In the genomic region with DNA sequence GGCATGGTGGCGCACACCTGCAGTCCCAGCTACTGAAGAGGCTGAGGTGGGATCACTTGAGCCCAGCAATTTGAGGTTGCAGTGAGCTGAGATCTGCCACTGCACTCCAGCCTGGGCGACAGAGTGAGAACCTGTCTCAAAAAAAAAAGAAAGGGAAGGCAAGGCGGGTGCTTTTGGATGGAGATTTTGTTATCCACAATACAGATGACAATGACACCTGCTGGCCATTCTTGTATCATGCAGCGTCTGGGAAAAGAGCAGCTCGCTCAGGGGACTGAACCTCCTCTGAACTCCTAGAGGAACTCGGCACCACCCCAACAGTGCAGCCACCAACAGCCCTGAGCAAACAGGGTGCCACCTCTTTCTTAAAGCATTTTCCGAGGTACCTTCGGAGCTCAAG, we compare ENCODE assay signal across 8 cellular contexts. TPM values are rescaled to one million over a fixed set of nuclear protein-coding genes. Genes with fewer than 3 reads are reported as not detected.
DNase-seq lines count a peak whose midpoint lies in the region; ATAC-seq and TF ChIP-seq lines count a peak whose summit lies in the region.

No MANE protein-coding gene starts in this region.

- 54% methylated on average over 8 of the region's 8 CpGs for WGBS in right cardiac atrium

- no peaks in the 10 kb centered on the region for H4K20me1 ChIP-seq in MM.1S (ENCODE audit: insufficient read depth, low read length)

- H3K4me3 ChIP-seq in MM.1S (ENCODE audit: low read length) (no peak overlapping the region), right cardiac atrium (ENCODE audit: low read length) (no peak overlapping the region)

- DNase-seq in SIG-M5 treated with dmso at 0.1 percent for 504 hours (lab: John Stamatoyannopoulos, UW; ENCODE audit: unreplicated experiment): peak; percentile 48
- no peak for DNase-seq in SIG-M5 (lab: John Stamatoyannopoulos, UW)
- DNase-seq in MM.1S: no peak
- DNase-seq in activated CD4-positive, alpha-beta memory T cell treated with anti-CD3 and anti-CD28 coated beads, Interleukin-2, amount 10 ng/mL, durations not matched to agents 7 days and 5 days: peak; percentile 43
- peak in 1 of 3 donors; percentile 56 for DNase-seq in right cardiac atrium
- no peak for DNase-seq in stimulated activated naive B cell treated with anti-CD40 and anti-IgM and Interleukin-4, amounts not matched to agents 10 μg/mL and 1 μg/mL and 100 μg/mL, for 72 hours
- no peak for DNase-seq in GOT3 (lab: John Stamatoyannopoulos, UW)
- no peak for DNase-seq in HuH-7 (ENCODE audit: low spot score)

- intact Hi-C loops in right cardiac atrium (cut with DNase I): loop anchor here in 3 of 4 donors (5.0 kb wide), 1 partner anchor 280 kb away; no protein-coding TSS in a partner anchor

- H2AFZ ChIP-seq in MM.1S (ENCODE audit: low read length): no peak overlapping the region

- H3K9me3 Mint-ChIP-seq in activated CD4-positive, alpha-beta memory T cell treated with anti-CD3 and anti-CD28 coated beads, Interleukin-2, amount 10 ng/mL, durations not matched to agents 7 days and 5 days: no peaks in the 10 kb centered on the region
- H3K9me3 Mint-ChIP-seq in stimulated activated naive B cell treated with anti-CD40 and anti-IgM and Interleukin-4, amounts not matched to agents 10 μg/mL and 1 μg/mL and 100 μg/mL, for 72 hours: no peaks in the 10 kb centered on the region

- no peak overlapping the region for H3K4me3 Mint-ChIP-seq in activated CD4-positive, alpha-beta memory T cell treated with anti-CD3 and anti-CD28 coated beads, Interleukin-2, amount 10 ng/mL, durations not matched to agents 7 days and 5 days
- H3K4me3 Mint-ChIP-seq in stimulated activated naive B cell treated with anti-CD40 and anti-IgM and Interleukin-4, amounts not matched to agents 10 μg/mL and 1 μg/mL and 100 μg/mL, for 72 hours: no peak overlapping the region

- no peak overlapping the region for H3K27ac Mint-ChIP-seq in activated CD4-positive, alpha-beta memory T cell treated with anti-CD3 and anti-CD28 coated beads, Interleukin-2, amount 10 ng/mL, durations not matched to agents 7 days and 5 days
- H3K27ac Mint-ChIP-seq in stimulated activated naive B cell treated with anti-CD40 and anti-IgM and Interleukin-4, amounts not matched to agents 10 μg/mL and 1 μg/mL and 100 μg/mL, for 72 hours: peak overlapping the region; percentile 47

- H3K36me3 Mint-ChIP-seq in activated CD4-positive, alpha-beta memory T cell treated with anti-CD3 and anti-CD28 coated beads, Interleukin-2, amount 10 ng/mL, durations not matched to agents 7 days and 5 days (ENCODE audit: low read depth): peaks cover 49% of the 10 kb centered on the region
- H3K36me3 Mint-ChIP-seq in stimulated activated naive B cell treated with anti-CD40 and anti-IgM and Interleukin-4, amounts not matched to agents 10 μg/mL and 1 μg/mL and 100 μg/mL, for 72 hours: peaks cover 51 to 57% of the 10 kb centered on the region in 2 donors

- POLR2A ChIA-PET in activated CD4-positive, alpha-beta memory T cell treated with anti-CD3 and anti-CD28 coated beads, Interleukin-2, amount 10 ng/mL, durations not matched to agents 7 days and 5 days (lab: Charles Lee): interaction anchor here (1.2 kb wide), 1 partner anchor 24 kb away, joined by 3 read pairs; no protein-coding TSS in a partner anchor

- H3K79me2 ChIP-seq in MM.1S (ENCODE audit: low read length): no peaks in the 10 kb centered on the region

- H3K4me1 ChIP-seq in MM.1S (ENCODE audit: low read length): no peaks in the 10 kb centered on the region
- no peaks in the 10 kb centered on the region for H3K4me1 ChIP-seq in right cardiac atrium (ENCODE audit: control insufficient read depth, insufficient read depth, low read length)

- H3K27ac ChIP-seq in MM.1S (ENCODE audit: low read length) (no peak overlapping the region), right cardiac atrium (ENCODE audit: low read length) (no peak overlapping the region)

- H3K4me1 Mint-ChIP-seq in activated CD4-positive, alpha-beta memory T cell treated with anti-CD3 and anti-CD28 coated beads, Interleukin-2, amount 10 ng/mL, durations not matched to agents 7 days and 5 days: no peaks in the 10 kb centered on the region
- H3K4me1 Mint-ChIP-seq in stimulated activated naive B cell treated with anti-CD40 and anti-IgM and Interleukin-4, amounts not matched to agents 10 μg/mL and 1 μg/mL and 100 μg/mL, for 72 hours: no peaks in the 10 kb centered on the region

- H3K9me2 ChIP-seq in MM.1S (replicated peaks; ENCODE audit: insufficient read depth, low read length): no peaks in the 10 kb centered on the region

- H3F3A ChIP-seq in MM.1S (ENCODE audit: insufficient read depth, low read length): no peaks in the 10 kb centered on the region

- H3K9ac ChIP-seq in MM.1S (ENCODE audit: low read length): no peak overlapping the region

- H3K9me3 ChIP-seq in MM.1S (replicated peaks; ENCODE audit: insufficient read depth, low read length) (no peaks in the 10 kb centered on the region), right cardiac atrium (ENCODE audit: control insufficient read depth, low read length) (no peaks in the 10 kb centered on the region)

- H3K4me2 ChIP-seq in MM.1S (ENCODE audit: low read depth, low read length): no peak overlapping the region

- peak; percentile 36 for TF ChIP-seq CTCF in MM.1S (IDR thresholded peaks at IDR 0.05; ENCODE audit: low read length)

- H3K36me3 ChIP-seq in MM.1S (replicated peaks; ENCODE audit: insufficient read depth, low read length): no peaks in the 10 kb centered on the region

- no peaks in the 10 kb centered on the region for H3K27me3 ChIP-seq in MM.1S (replicated peaks; ENCODE audit: insufficient read depth, low read length)
- H3K27me3 ChIP-seq in right cardiac atrium (ENCODE audit: control insufficient read depth, insufficient read depth): no peaks in the 10 kb centered on the region

- peak; percentile 53 to 61 for ATAC-seq in right cardiac atrium
- ATAC-seq in stimulated activated naive B cell treated with anti-CD40 and anti-IgM and Interleukin-4, amounts not matched to agents 10 μg/mL and 1 μg/mL and 100 μg/mL, for 72 hours (replicated peaks): peak; percentile 21 to 50

- CTCF ChIA-PET in activated CD4-positive, alpha-beta memory T cell treated with anti-CD3 and anti-CD28 coated beads, Interleukin-2, amount 10 ng/mL, durations not matched to agents 7 days and 5 days (lab: Charles Lee): interaction anchor here (0.6 to 1.5 kb wide), 12 partner anchors 12 to 383 kb away, joined by 3 to 12 read pairs (median 3); no protein-coding TSS in a partner anchor

- no peaks in the 10 kb centered on the region for H3K27me3 Mint-ChIP-seq in activated CD4-positive, alpha-beta memory T cell treated with anti-CD3 and anti-CD28 coated beads, Interleukin-2, amount 10 ng/mL, durations not matched to agents 7 days and 5 days
- no peaks in the 10 kb centered on the region for H3K27me3 Mint-ChIP-seq in stimulated activated naive B cell treated with anti-CD40 and anti-IgM and Interleukin-4, amounts not matched to agents 10 μg/mL and 1 μg/mL and 100 μg/mL, for 72 hours

RNA-seq across cellular contexts. Expression of a gene that starts 22.8 kb away (rescaled TPM):
- total RNA-seq in activated CD4-positive, alpha-beta memory T cell treated with anti-CD3 and anti-CD28 coated beads, Interleukin-2, amount 10 ng/mL, durations not matched to agents 7 days and 5 days: 10 to 100 TPM; 37.0 to 40.6 TPM
- 1 to 10 TPM; 3.3 to 6.1 (median 5.6) TPM for total RNA-seq in right cardiac atrium
- polyA plus RNA-seq in right cardiac atrium: 4.7 TPM

RNA-seq across cellular contexts. Expression of a gene that starts 23.1 kb away (rescaled TPM):
- 100 to 1,000 TPM; 190 to 203 TPM for total RNA-seq in activated CD4-positive, alpha-beta memory T cell treated with anti-CD3 and anti-CD28 coated beads, Interleukin-2, amount 10 ng/mL, durations not matched to agents 7 days and 5 days
- 10 to 100 TPM; 31.5 to 42.1 (median 36.6) TPM for total RNA-seq in right cardiac atrium
- polyA plus RNA-seq in right cardiac atrium: 30.0 TPM

RNA-seq across cellular contexts. Expression of a gene that starts 25.8 kb away (rescaled TPM):
- 1 to 10 TPM; 1.2 to 1.4 TPM for total RNA-seq in activated CD4-positive, alpha-beta memory T cell treated with anti-CD3 and anti-CD28 coated beads, Interleukin-2, amount 10 ng/mL, durations not matched to agents 7 days and 5 days
- 10 to 100 TPM in 1 of 4 donors, 1 to 10 TPM in 3; 2.4 to 11.8 (median 8.0) TPM for total RNA-seq in right cardiac atrium
- polyA plus RNA-seq in right cardiac atrium: 19.7 TPM

Comparison
In these comparisons a context has a peak if more than half of its experiments do, and no peak if none do; other contexts are left out.
1. DNase-seq: peak in SIG-M5 treated with dmso at 0.1 percent for 504 hours (single experiment) and activated CD4-positive, alpha-beta memory T cell treated with anti-CD3 and anti-CD28 coated beads, Interleukin-2, amount 10 ng/mL, durations not matched to agents 7 days and 5 days (single experiment); none in SIG-M5 (single experiment), MM.1S (single experiment), stimulated activated naive B cell treated with anti-CD40 and anti-IgM and Interleukin-4, amounts not matched to agents 10 μg/mL and 1 μg/mL and 100 μg/mL, for 72 hours (single experiment), GOT3 (single experiment) and HuH-7 (single experiment).
2. RNA of a gene that starts 22.8 kb away (total RNA-seq): 37.0 to 40.6 TPM in activated CD4-positive, alpha-beta memory T cell treated with anti-CD3 and anti-CD28 coated beads, Interleukin-2, amount 10 ng/mL, durations not matched to agents 7 days and 5 days; 3.3 to 6.1 TPM in right cardiac atrium; every median in the first group is over 4 times any median in the second.
3. RNA of a gene that starts 23.1 kb away (total RNA-seq): 190 to 203 TPM in activated CD4-positive, alpha-beta memory T cell treated with anti-CD3 and anti-CD28 coated beads, Interleukin-2, amount 10 ng/mL, durations not matched to agents 7 days and 5 days; 31.5 to 42.1 TPM in right cardiac atrium; every median in the first group is over 4 times any median in the second.